In genomic region chr4:5821665-5822358, GRCh38 we compare ENCODE assay signal across 8 cellular contexts.
DNase-seq lines count a peak whose midpoint lies in the region; ATAC-seq, FAIRE-seq and TF ChIP-seq lines count a peak whose summit lies in the region.

No MANE protein-coding gene starts in this region.

- H3K27ac ChIP-seq in A549: no peak overlapping the region
- H3K27ac ChIP-seq in SU-DHL-6 (ENCODE audit: low read depth, low read length): no peak overlapping the region

- H2AFZ ChIP-seq in SU-DHL-6 (ENCODE audit: low read depth, low read length, severe bottlenecking): no peak overlapping the region

- no peak overlapping the region for H3K9ac ChIP-seq in SU-DHL-6 (ENCODE audit: low read length)

- no peaks in the 10 kb centered on the region for H3K27me3 ChIP-seq in SU-DHL-6 (ENCODE audit: low read length)

- ATAC-seq in A549 (no peak; a peak in 1 of 6 replicates), HG03442 (IDR thresholded peaks at IDR 0.05; ENCODE audit: unreplicated experiment) (no peak), GM18520 (IDR thresholded peaks at IDR 0.05; ENCODE audit: unreplicated experiment) (no peak), HG03342 (IDR thresholded peaks at IDR 0.05; ENCODE audit: unreplicated experiment) (no peak)

- no peaks in the 10 kb centered on the region for H3K9me2 ChIP-seq in SU-DHL-6 (replicated peaks; ENCODE audit: insufficient read depth, low read length)

- DNase-seq in A549 (ENCODE audit: low read depth in 1 of 2, low spot score in 1 of 2) (peak; percentile 11 to 15), DMS53 treated with DMSO at 0.1 percent for 48 hours (lab: John Stamatoyannopoulos, UW; ENCODE audit: unreplicated experiment) (peak; percentile 18), inferior parietal cortex (ENCODE audit: extremely low spot score) (peak; percentile 16), HuH-7 (ENCODE audit: low spot score) (no peak)

- POLR2A ChIA-PET in A549 (lab: Yijun Ruan, JAX): no interaction called here

- H3F3A ChIP-seq in SU-DHL-6 (ENCODE audit: insufficient read depth): no peaks in the 10 kb centered on the region

- no peaks in the 10 kb centered on the region for H3K79me2 ChIP-seq in SU-DHL-6 (ENCODE audit: insufficient read depth, low read length)

- TF ChIP-seq CTCF in A549 (IDR thresholded peaks at IDR 0.05) (peak; percentile 41; the same call in 2 of the 3 replicates), SU-DHL-6 (IDR thresholded peaks at IDR 0.05; ENCODE audit: insufficient read depth, low read length, poor library complexity, severe bottlenecking) (peak; percentile 57)

- H3K9me3 ChIP-seq in A549 (no peaks in the 10 kb centered on the region), SU-DHL-6 (ENCODE audit: insufficient read depth, low read length) (no peaks in the 10 kb centered on the region)

- no peaks in the 10 kb centered on the region for H3K36me3 ChIP-seq in SU-DHL-6 (ENCODE audit: low read length)

- no peaks in the 10 kb centered on the region for H3K4me1 ChIP-seq in A549

- no peak for TF ChIP-seq EP300 in A549 (IDR thresholded peaks at IDR 0.05)

- WGBS in A549 (ENCODE audit: missing lambda C conversion rate): 94% methylated on average over 8 of the region's 18 CpGs

- CTCF ChIA-PET in A549 (lab: Yijun Ruan, JAX): interaction anchor here (0.7 to 1.0 kb wide), 3 partner anchors 9 to 24 kb away, joined by 3 read pairs; no protein-coding TSS in a partner anchor

- no peaks in the 10 kb centered on the region for H4K20me1 ChIP-seq in SU-DHL-6 (ENCODE audit: low read depth, low read length)

- H3K4me2 ChIP-seq in A549 (no peak overlapping the region), SU-DHL-6 (ENCODE audit: low read depth, low read length, poor library complexity, severe bottlenecking) (no peak overlapping the region)

- no peak for TF ChIP-seq POLR2A in A549 (IDR thresholded peaks at IDR 0.05; ENCODE audit: low read length)

- TF ChIP-seq RAD21 in A549 (conservative IDR thresholded peaks at IDR 0.05 in 1 of 2, IDR thresholded peaks at IDR 0.05 in 1 of 2): no peak

- no peak for FAIRE-seq in A549 (lab: Jason Lieb, UNC)

- H3K4me3 ChIP-seq in A549 (no peak overlapping the region), SU-DHL-6 (ENCODE audit: insufficient read depth, low read length, poor library complexity, severe bottlenecking) (no peak overlapping the region)

TF ChIP-seq in A549, 52 proteins besides CTCF, POLR2A, EP300 and RAD21:
- TF ChIP-seq HDAC2 (IDR thresholded peaks at IDR 0.05) (no peak), SMC3 (IDR thresholded peaks at IDR 0.05) (0 out of 3 replicates have a peak, but pooled peaks have one; percentile 8)
